ENCODE assay signal across 2 cellular contexts in the genomic region with DNA sequence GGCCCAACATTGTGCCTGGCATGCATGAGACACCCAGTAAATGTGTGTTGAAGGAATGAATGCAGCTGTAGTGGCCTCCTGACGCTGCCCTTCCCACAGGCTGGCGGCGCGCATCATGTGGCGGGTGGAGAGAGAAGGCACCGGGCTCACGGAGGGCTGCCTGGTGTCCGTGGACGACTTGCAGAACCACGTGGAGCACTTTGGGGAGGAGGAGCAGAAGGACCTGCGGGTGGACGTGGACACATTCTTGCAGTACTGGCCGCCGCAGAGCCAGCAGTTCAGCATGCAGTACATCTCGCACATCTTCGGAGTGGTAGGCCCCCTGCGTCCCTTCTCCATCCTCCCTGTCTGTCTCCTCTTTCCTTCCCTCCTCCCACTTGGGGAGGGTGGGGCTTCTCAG.
TF ChIP-seq lines count a peak whose summit lies in the region.

No MANE protein-coding gene starts in this region.

TF ChIP-seq in K562, 482 proteins besides CTCF, POLR2A, EP300 and RAD21:
- no peak for TF ChIP-seq ZNF511 (CRISPR knock-in tag; IDR thresholded peaks at IDR 0.05)
- TF ChIP-seq ZNF263 (CRISPR knock-in tag; IDR thresholded peaks at IDR 0.05; ENCODE audit: borderline replicate concordance), result peak; percentile 77; the same call in 1 of the 2 replicates

TF ChIP-seq in H1, 55 proteins besides CTCF, POLR2A, EP300 and RAD21:
- TF ChIP-seq HDAC2 (IDR thresholded peaks at IDR 0.05; ENCODE audit: borderline replicate concordance in 1 of 2, low read depth in 2 of 2, low read length in 2 of 2) (no peak), SP1 (IDR thresholded peaks at IDR 0.05; ENCODE audit: low read depth, low read length) (no peak), TAF1 (IDR thresholded peaks at IDR 0.05; ENCODE audit: low read depth, low read length) (no peak), RNF2 (IDR thresholded peaks at IDR 0.05; ENCODE audit: borderline replicate concordance, low read depth, low read length, missing control alignments, poor library complexity, severe bottlenecking) (no peak), CEBPB (IDR thresholded peaks at IDR 0.05; ENCODE audit: low read depth, low read length) (no peak), ATF3 (IDR thresholded peaks at IDR 0.05; ENCODE audit: insufficient read depth, low read depth, low read length) (no peak), SP4 (IDR thresholded peaks at IDR 0.05; ENCODE audit: low read length) (no peak), E2F6 (IDR thresholded peaks at IDR 0.05) (no peak), CHD1 (IDR thresholded peaks at IDR 0.05; ENCODE audit: low read depth, low read length) (no peak), SRF (IDR thresholded peaks at IDR 0.05; ENCODE audit: low read depth, low read length) (no peak), CBX5 (IDR thresholded peaks at IDR 0.05; ENCODE audit: low read depth, low read length) (no peak)
